In the genomic region with DNA sequence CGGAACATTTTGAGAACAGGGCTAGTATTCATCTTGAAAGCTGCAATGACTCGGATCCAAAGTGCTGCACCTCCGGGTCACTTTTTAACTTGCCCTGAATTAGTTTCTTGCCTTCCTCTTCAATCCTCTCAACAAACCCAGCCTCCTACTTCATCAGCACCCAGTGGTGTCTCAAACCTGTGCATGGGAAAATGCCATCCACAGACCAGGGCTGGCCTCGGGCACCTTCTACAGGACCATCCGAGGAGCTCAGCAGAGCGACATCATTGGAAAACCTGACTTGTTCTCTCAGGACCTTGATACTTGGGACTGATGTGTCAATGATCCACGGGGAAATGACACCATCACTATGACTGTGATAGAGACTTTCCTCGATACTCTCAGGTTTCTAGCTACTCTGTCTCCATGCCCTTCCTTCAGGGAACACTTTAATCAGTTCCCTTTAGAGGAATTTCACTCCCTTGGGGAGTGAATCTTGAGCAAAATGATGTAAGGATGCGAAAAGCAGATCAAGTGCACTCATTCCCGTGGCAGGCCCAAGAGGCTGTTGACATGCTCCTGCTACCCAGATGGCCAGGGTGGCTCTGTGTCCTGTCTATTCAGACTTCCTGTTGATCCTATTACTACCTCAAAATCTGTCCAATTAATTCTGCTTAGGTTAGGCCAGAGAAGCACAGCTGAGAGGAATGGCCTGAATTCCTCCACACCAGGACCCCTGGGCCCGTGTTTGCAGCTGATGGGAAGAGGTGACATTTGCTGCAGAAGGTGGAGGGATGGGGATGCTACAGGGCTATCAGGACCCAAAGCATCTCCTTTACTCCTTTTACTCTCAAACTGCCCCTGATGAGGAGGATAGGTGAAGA, we compare ENCODE assay signal across 16 cellular contexts.
"Had no signal": no experiment of that assay in that cellular context is flagged by ENCODE, and none has a peak within 500 bp of the region (broad histone marks: within the 10 kb centered on the region; RNA-seq: fewer than 3 reads in every experiment).

No MANE protein-coding gene starts in this region.

- H3K9me3 Mint-ChIP-seq: activated T-cell treated with anti-CD3 and anti-CD28 coated beads, Interleukin-2, amount 50 U/mL, for 24 hours; natural killer cell; stimulated activated naive CD8-positive, alpha-beta T cell treated with anti-CD3 and anti-CD28 coated beads, Interleukin-15, Interleukin-2, amounts not matched to agents 100 ng/mL and 50 ng/mL, for 24 hours had no signal

- H3K4me3 ChIP-seq: skin epidermis, testis had no signal

- ATAC-seq: activated CD4-positive, CD25-positive, alpha-beta regulatory T cell treated with anti-CD3 and anti-CD28 coated beads, Interleukin-2, amount 50 U/mL, for 24 hours; esophagus mucosa; left ventricle myocardium superior; natural killer cell; right cardiac atrium had no signal

- H3K27ac ChIP-seq: testis had no signal

- H3K9me3 ChIP-seq: testis had no signal

- H3K27me3 Mint-ChIP-seq: activated T-cell treated with anti-CD3 and anti-CD28 coated beads, Interleukin-2, amount 50 U/mL, for 24 hours; stimulated activated naive CD8-positive, alpha-beta T cell treated with anti-CD3 and anti-CD28 coated beads, Interleukin-15, Interleukin-2, amounts not matched to agents 100 ng/mL and 50 ng/mL, for 24 hours had no signal

- H3K4me1 Mint-ChIP-seq: natural killer cell had no signal

- DNase-seq: activated CD4-positive, alpha-beta T cell treated with anti-CD3 and anti-CD28 coated beads, Interleukin-2, amount 50 U/mL, for 4 hours; activated naive CD4-positive, alpha-beta T cell treated with anti-CD3 and anti-CD28 coated beads, Interleukin-2, amount 50 U/mL, for 16 hours; activated T-cell treated with anti-CD3 and anti-CD28 coated beads, Interleukin-2, amount 50 U/mL, for 24 hours; hypothalamus; left ventricle myocardium superior; mesenchymal stem cell; natural killer cell; occipital lobe; right cardiac atrium; stimulated activated CD4-positive, alpha-beta T cell treated with anti-CD3 and anti-CD28 coated beads, Interleukin-4, amount 100 ng/mL, for 24 hours; testis had no signal

- H3K27ac Mint-ChIP-seq: activated T-cell treated with anti-CD3 and anti-CD28 coated beads, Interleukin-2, amount 50 U/mL, for 24 hours; natural killer cell; progenitor cell of endocrine pancreas; stimulated activated naive CD8-positive, alpha-beta T cell treated with anti-CD3 and anti-CD28 coated beads, Interleukin-15, Interleukin-2, amounts not matched to agents 100 ng/mL and 50 ng/mL, for 24 hours had no signal

- H3K36me3 Mint-ChIP-seq: natural killer cell had no signal

- H3K4me3 Mint-ChIP-seq: activated T-cell treated with anti-CD3 and anti-CD28 coated beads, Interleukin-2, amount 50 U/mL, for 24 hours; natural killer cell; stimulated activated naive CD8-positive, alpha-beta T cell treated with anti-CD3 and anti-CD28 coated beads, Interleukin-15, Interleukin-2, amounts not matched to agents 100 ng/mL and 50 ng/mL, for 24 hours had no signal

- H3K27me3 ChIP-seq: testis had no signal
